26 cellular contexts compared by ENCODE assay signal in the genomic region with DNA sequence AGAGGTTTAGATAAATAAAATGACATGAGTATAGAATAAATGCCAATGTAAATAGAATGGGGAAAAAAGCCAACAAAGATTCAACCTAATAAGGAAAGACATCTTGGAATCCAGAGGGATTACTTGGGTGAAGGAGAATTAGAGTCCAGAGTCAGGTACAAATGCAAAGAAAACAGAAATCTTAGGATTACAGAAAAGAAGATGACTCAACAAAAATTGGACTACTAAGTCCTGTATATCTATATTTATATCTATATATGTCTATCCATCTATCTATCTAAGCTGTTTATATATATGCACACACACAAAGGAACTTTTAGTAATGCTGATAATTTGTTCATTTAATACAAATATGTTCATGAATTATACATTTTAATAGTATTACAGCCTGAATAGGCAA.
"Had no signal": no experiment of that assay in that cellular context is flagged by ENCODE, and none has a peak within 500 bp of the region (broad histone marks: within the 10 kb centered on the region; RNA-seq: fewer than 3 reads in every experiment).

No MANE protein-coding gene starts in this region.

- H3K27ac ChIP-seq: ascending aorta, cardiac muscle cell, KMS-11, Peyer's patch, SJSA1 had no signal

- H3K27me3 ChIP-seq: ascending aorta, cardiac muscle cell, Peyer's patch, SJSA1 had no signal

- H3K4me1 ChIP-seq: ascending aorta, Peyer's patch, SJSA1 had no signal

- H3K9me3 ChIP-seq: Peyer's patch, SJSA1, SK-N-SH had no signal

- H3K36me3 ChIP-seq: ascending aorta, Peyer's patch, SJSA1 had no signal

- ATAC-seq: activated CD8-positive, alpha-beta T cell treated with anti-CD3 and anti-CD28 coated beads for 36 hours; activated T-cell treated with anti-CD3 and anti-CD28 coated beads, Interleukin-2, amount 50 U/mL, for 72 hours; activated T-helper 17 cell treated with anti-CD3 and anti-CD28 coated beads, Interleukin-2, amount 50 U/mL, for 72 hours; PC-3 had no signal

- H3K4me2 ChIP-seq: KMS-11, SK-N-SH had no signal

- H3K9me2 ChIP-seq: SK-N-SH had no signal

- H3K4me3 ChIP-seq: ascending aorta, cardiac muscle cell, Peyer's patch, SJSA1 had no signal

- DNase-seq: activated CD4-positive, alpha-beta T cell treated with anti-CD3 and anti-CD28 coated beads, Interleukin-2, amount 10 ng/mL, durations not matched to agents 24 days and 14 days; activated CD4-positive, alpha-beta T cell treated with anti-CD3 and anti-CD28 coated beads, Interleukin-2, amount 50 U/mL, for 4 hours; activated CD8-positive, alpha-beta T cell treated with anti-CD3 and anti-CD28 coated beads for 36 hours; activated effector memory CD4-positive, alpha-beta T cell treated with anti-CD3 and anti-CD28 coated beads, Interleukin-2, amount 50 U/mL, for 16 hours; activated naive CD4-positive, alpha-beta T cell; activated naive CD4-positive, alpha-beta T cell treated with anti-CD3 and anti-CD28 coated beads, Interleukin-2, amount 50 U/mL, for 16 hours; activated naive CD8-positive, alpha-beta T cell treated with anti-CD3 and anti-CD28 coated beads for 36 hours; activated T-cell treated with anti-CD3 and anti-CD28 coated beads, Interleukin-2, amount 50 U/mL, for 1 hour; activated T-cell treated with anti-CD3 and anti-CD28 coated beads, Interleukin-2, amount 50 U/mL, for 72 hours; amygdala; NCI-H1105; NCI-H1930; NCI-H2107; NCI-H2171; NCI-H524; NCI-H69; NK-92 treated with Interleukin-12 subunit alpha and Interleukin-12 subunit beta, amount 100 ng/mL, for 24 hours; PC-3; Peyer's patch; RPMI8226; SK-N-SH had no signal

- H3K9ac ChIP-seq: KMS-11, SK-N-SH had no signal
